Comparison of ENCODE assay signal across 1 cellular context in genomic region chr2:200811336-200812121, GRCh38.
TF ChIP-seq lines count a peak whose summit lies in the region.

Gene BZW1, plus strand, starts transcription at chr2:200811910. Its CDS starts 1,308 bp downstream, at chr2:200813218.

TF ChIP-seq in HepG2, 621 proteins besides CTCF, POLR2A, EP300 and RAD21 (continued from another document and continues in another):
- TF ChIP-seq ZBED4 (CRISPR knock-in tag; IDR thresholded peaks at IDR 0.05; ENCODE audit: borderline replicate concordance) (no peak; the same call in 1 of the 2 replicates), SMARCE1 (IDR thresholded peaks at IDR 0.05; ENCODE audit: borderline replicate concordance) (no peak), ZNF512 (CRISPR knock-in tag; IDR thresholded peaks at IDR 0.05) (0 out of 2 replicates have a peak, but pooled peaks have one; percentile 64), ZNF264 (CRISPR knock-in tag; IDR thresholded peaks at IDR 0.05) (peak; percentile 13; the same call in 1 of the 2 replicates), XRCC5 (optimal IDR thresholded peaks at IDR 0.05; ENCODE audit: low read length) (peak; percentile 45), ZNF879 (CRISPR knock-in tag; IDR thresholded peaks at IDR 0.05) (peak; percentile 58; the same call in 1 of the 2 replicates), ATF7-NPFF (CRISPR knock-in tag; IDR thresholded peaks at IDR 0.05; ENCODE audit: low read depth) (no peak; the same call in 1 of the 2 replicates), NFIC (IDR thresholded peaks at IDR 0.05; ENCODE audit: low read length) (no peak; the same call in 1 of the 2 replicates), ZNF687 (CRISPR knock-in tag; IDR thresholded peaks at IDR 0.05) (0 out of 2 replicates have a peak, but pooled peaks have one; percentile 78), SMARCC2 (IDR thresholded peaks at IDR 0.05) (no peak), PTBP1 (IDR thresholded peaks at IDR 0.05; ENCODE audit: low read depth, low read length, poor library complexity, severe bottlenecking) (no peak), YY1 (IDR thresholded peaks at IDR 0.05; ENCODE audit: insufficient read depth, insufficient replicate concordance, low read depth, low read length) (peak; percentile 13), HIVEP1 (CRISPR knock-in tag; IDR thresholded peaks at IDR 0.05) (peak; percentile 86), HNF1B (CRISPR knock-in tag; IDR thresholded peaks at IDR 0.05) (peak; percentile 83), ETV6 (CRISPR knock-in tag; conservative IDR thresholded peaks at IDR 0.05) (no peak), ZNF572 (CRISPR knock-in tag; IDR thresholded peaks at IDR 0.05) (0 out of 2 replicates have a peak, but pooled peaks have one; percentile 57), MXD3 (CRISPR knock-in tag; IDR thresholded peaks at IDR 0.05) (peak; percentile 91; the same call in 1 of the 2 replicates), NPAS2 (CRISPR knock-in tag; IDR thresholded peaks at IDR 0.05; ENCODE audit: borderline replicate concordance) (0 out of 2 replicates have a peak, but pooled peaks have one; percentile 66), ZNF17 (CRISPR knock-in tag; IDR thresholded peaks at IDR 0.05) (no peak), RFX5 (IDR thresholded peaks at IDR 0.05; ENCODE audit: low read depth, low read length) (no peak; the same call in 1 of the 2 replicates), SRSF4 (IDR thresholded peaks at IDR 0.05; ENCODE audit: low read depth, low read length, poor library complexity, severe bottlenecking) (no peak), AHR (CRISPR knock-in tag; IDR thresholded peaks at IDR 0.05) (peak; percentile 82), KDM3A (CRISPR knock-in tag; IDR thresholded peaks at IDR 0.05; ENCODE audit: low read depth) (peak; percentile 65; the same call in 1 of the 2 replicates), ZNF274 (CRISPR knock-in tag; IDR thresholded peaks at IDR 0.05) (peak; percentile 58), ZNF746 (CRISPR knock-in tag; IDR thresholded peaks at IDR 0.05) (peak; percentile 89), PRMT3 (CRISPR knock-in tag; IDR thresholded peaks at IDR 0.05; ENCODE audit: borderline replicate concordance, low read depth) (0 out of 2 replicates have a peak, but pooled peaks have one; percentile 46), ZMYM2 (CRISPR knock-in tag; IDR thresholded peaks at IDR 0.05) (0 out of 2 replicates have a peak, but pooled peaks have one; percentile 72), ZNF121 (CRISPR knock-in tag; IDR thresholded peaks at IDR 0.05) (no peak), DR1 (CRISPR knock-in tag; IDR thresholded peaks at IDR 0.05) (no peak; the same call in 1 of the 2 replicates), IRX3 (CRISPR knock-in tag; IDR thresholded peaks at IDR 0.05; ENCODE audit: borderline replicate concordance, low read depth) (peak; percentile 29; the same call in 1 of the 2 replicates), TARDBP (CRISPR knock-in tag; IDR thresholded peaks at IDR 0.05) (peak; percentile 90), TP53 (CRISPR knock-in tag; conservative IDR thresholded peaks at IDR 0.05) (0 out of 2 replicates have a peak, but pooled peaks have one; percentile 14), ARID3A (IDR thresholded peaks at IDR 0.05; ENCODE audit: low read depth, low read length) (0 out of 2 replicates have a peak, but pooled peaks have one; percentile 39), YEATS2 (CRISPR knock-in tag; IDR thresholded peaks at IDR 0.05; ENCODE audit: borderline replicate concordance) (peak; percentile 96), ZNF335 (CRISPR knock-in tag; IDR thresholded peaks at IDR 0.05) (no peak; the same call in 1 of the 2 replicates), CCDC6 (CRISPR knock-in tag; IDR thresholded peaks at IDR 0.05) (peak; percentile 55), ZNF547 (CRISPR knock-in tag; IDR thresholded peaks at IDR 0.05) (no peak; the same call in 1 of the 2 replicates), ZMAT3 (CRISPR knock-in tag; conservative IDR thresholded peaks at IDR 0.05) (no peak; the same call in 1 of the 2 replicates), ZNF503 (CRISPR knock-in tag; IDR thresholded peaks at IDR 0.05) (no peak), ZNF75D (CRISPR knock-in tag; IDR thresholded peaks at IDR 0.05; ENCODE audit: borderline replicate concordance) (no peak), MLXIP (CRISPR knock-in tag; IDR thresholded peaks at IDR 0.05; ENCODE audit: borderline replicate concordance) (no peak), ZNF580 (CRISPR knock-in tag; IDR thresholded peaks at IDR 0.05; ENCODE audit: borderline replicate concordance, low read depth) (peak; percentile 14)
